Comparison of ENCODE assay signal across 1 cellular context in genomic region chr22:21626735-21627469, GRCh38.
TF ChIP-seq lines count a peak whose summit lies in the region.

No MANE protein-coding gene starts in this region.

TF ChIP-seq in GM12878, 131 proteins besides CTCF, POLR2A, EP300 and RAD21:
- TF ChIP-seq NBN (IDR thresholded peaks at IDR 0.05), result no peak
- no peak for TF ChIP-seq CUX1 (IDR thresholded peaks at IDR 0.05; ENCODE audit: insufficient replicate concordance, low read depth, low read length)
- TF ChIP-seq ETV6 (conservative IDR thresholded peaks at IDR 0.05 in 1 of 2, IDR thresholded peaks at IDR 0.05 in 1 of 2; ENCODE audit: borderline replicate concordance in 1 of 2, low read depth in 1 of 2), result no peak
- no peak for TF ChIP-seq TCF12 (IDR thresholded peaks at IDR 0.05; ENCODE audit: low read depth, low read length)
- TF ChIP-seq CBX5 (IDR thresholded peaks at IDR 0.05; ENCODE audit: low read depth), result no peak
- no peak for TF ChIP-seq ZBTB4 (CRISPR knock-in tag; IDR thresholded peaks at IDR 0.05)
- no peak for TF ChIP-seq SMAD5 (IDR thresholded peaks at IDR 0.05; ENCODE audit: low read depth)
- TF ChIP-seq CREM (IDR thresholded peaks at IDR 0.05; ENCODE audit: low read depth), result no peak
- no peak for TF ChIP-seq NR2C1 (IDR thresholded peaks at IDR 0.05)
- no peak for TF ChIP-seq KDM1A (IDR thresholded peaks at IDR 0.05; ENCODE audit: borderline replicate concordance)
- no peak for TF ChIP-seq GATAD2B (conservative IDR thresholded peaks at IDR 0.05; ENCODE audit: low read depth)
- TF ChIP-seq RBBP5 (conservative IDR thresholded peaks at IDR 0.05), result no peak
- no peak for TF ChIP-seq ZNF592 (IDR thresholded peaks at IDR 0.05)
- no peak for TF ChIP-seq EZH2 (IDR thresholded peaks at IDR 0.05; ENCODE audit: borderline replicate concordance, control insufficient read depth, low read depth, low read length)
- TF ChIP-seq ATF3 (IDR thresholded peaks at IDR 0.05; ENCODE audit: borderline replicate concordance, extremely low read depth, low read depth, low read length), result no peak
- TF ChIP-seq BCL11A (IDR thresholded peaks at IDR 0.05; ENCODE audit: low read depth, low read length), result no peak
- no peak for TF ChIP-seq YY1 (IDR thresholded peaks at IDR 0.05; ENCODE audit: low read depth, low read length)
- no peak for TF ChIP-seq ZNF274 (IDR thresholded peaks at IDR 0.05; ENCODE audit: insufficient read depth, insufficient read length)
- no peak for TF ChIP-seq RCOR1 (conservative IDR thresholded peaks at IDR 0.05; ENCODE audit: low read depth, low read length)
